In genomic region chr14:106831322-106831720, GRCh38 we compare ENCODE assay signal across 9 cellular contexts.
DNase-seq lines count a peak whose midpoint lies in the region; ATAC-seq, FAIRE-seq and TF ChIP-seq lines count a peak whose summit lies in the region.
"Had no signal": no experiment of that assay in that cellular context is flagged by ENCODE, and none has a peak within 500 bp of the region (broad histone marks: within the 10 kb centered on the region; RNA-seq: fewer than 3 reads in every experiment).

No MANE protein-coding gene starts in this region.

- no peak overlapping the region for H3K4me3 ChIP-seq in endodermal cell (ENCODE audit: low read length)

- H3K27me3 ChIP-seq in endodermal cell (ENCODE audit: control insufficient read depth, insufficient read depth, low read length, poor library complexity, severe bottlenecking), result no peaks in the 10 kb centered on the region

- TF ChIP-seq CTCF in endodermal cell (conservative IDR thresholded peaks at IDR 0.05), result no peak

- H3K36me3 Mint-ChIP-seq in endodermal cell (ENCODE audit: low read depth), result no peaks in the 10 kb centered on the region
- no peaks in the 10 kb centered on the region for H3K36me3 Mint-ChIP-seq in stimulated activated effector memory CD8-positive, alpha-beta T cell treated with anti-CD3 and anti-CD28 coated beads, Interleukin-12 subunit alpha, Interleukin-12 subunit beta, amount 100 ng/mL, for 72 hours

- no peak for FAIRE-seq in RCC 7860 (lab: Jason Lieb, UNC)

- H3K27me3 Mint-ChIP-seq in endodermal cell (ENCODE audit: insufficient read depth), result no peaks in the 10 kb centered on the region

- H3K9me3 ChIP-seq in endodermal cell (ENCODE audit: control insufficient read depth, low read length), result peaks cover 80% of the 10 kb centered on the region

- no peaks in the 10 kb centered on the region for H3K4me1 Mint-ChIP-seq in endodermal cell
- peaks cover 5% of the 10 kb centered on the region for H3K4me1 Mint-ChIP-seq in stimulated activated effector memory CD8-positive, alpha-beta T cell treated with anti-CD3 and anti-CD28 coated beads, Interleukin-12 subunit alpha, Interleukin-12 subunit beta, amount 100 ng/mL, for 72 hours
- H3K4me1 Mint-ChIP-seq: nephron had no signal

- ATAC-seq in GM18868 (IDR thresholded peaks at IDR 0.05; ENCODE audit: unreplicated experiment) (peak; percentile 64), HG03039 (IDR thresholded peaks at IDR 0.05; ENCODE audit: unreplicated experiment) (peak; percentile 58)
- ATAC-seq in stimulated activated effector memory CD8-positive, alpha-beta T cell treated with anti-CD3 and anti-CD28 coated beads, Interleukin-12 subunit alpha, Interleukin-12 subunit beta, amount 100 ng/mL, for 72 hours, result peak; percentile 71

- no peak overlapping the region for H3K27ac Mint-ChIP-seq in endodermal cell
- H3K27ac Mint-ChIP-seq in stimulated activated effector memory CD8-positive, alpha-beta T cell treated with anti-CD3 and anti-CD28 coated beads, Interleukin-12 subunit alpha, Interleukin-12 subunit beta, amount 100 ng/mL, for 72 hours, result no peak overlapping the region
- H3K27ac Mint-ChIP-seq: nephron had no signal

- no peak overlapping the region for H3K27ac ChIP-seq in endodermal cell (ENCODE audit: low read depth, low read length)

- DNase-seq in T-helper 9 cell (peak; percentile 35), endodermal cell (peak; percentile 59), NCI-H2107 (lab: John Stamatoyannopoulos, UW) (no peak), Kasumi-1 (lab: John Stamatoyannopoulos, UW) (no peak), RCC 7860 (ENCODE audit: low spot score) (no peak)
- peak; percentile 43 to 89 for DNase-seq in stimulated activated effector memory CD8-positive, alpha-beta T cell treated with anti-CD3 and anti-CD28 coated beads, Interleukin-12 subunit alpha, Interleukin-12 subunit beta, amount 100 ng/mL, for 72 hours (ENCODE audit: low spot score in 2 of 2)

- H3K4me3 Mint-ChIP-seq in endodermal cell, result no peak overlapping the region
- H3K4me3 Mint-ChIP-seq in stimulated activated effector memory CD8-positive, alpha-beta T cell treated with anti-CD3 and anti-CD28 coated beads, Interleukin-12 subunit alpha, Interleukin-12 subunit beta, amount 100 ng/mL, for 72 hours, result no peak overlapping the region
- H3K4me3 Mint-ChIP-seq: nephron had no signal

- WGBS in endodermal cell (ENCODE audit: insufficient coverage in 1 of 2, insufficient read length in 1 of 2), 2 experiments, result 81 to 85% methylated on average over 6 to 11 of the region's 11 CpGs

- peaks cover 82% of the 10 kb centered on the region for H3K9me3 Mint-ChIP-seq in endodermal cell
- no peaks in the 10 kb centered on the region for H3K9me3 Mint-ChIP-seq in stimulated activated effector memory CD8-positive, alpha-beta T cell treated with anti-CD3 and anti-CD28 coated beads, Interleukin-12 subunit alpha, Interleukin-12 subunit beta, amount 100 ng/mL, for 72 hours

- H3K36me3 ChIP-seq in endodermal cell (ENCODE audit: control insufficient read depth, insufficient read depth, low read length), result no peaks in the 10 kb centered on the region

- H3K9ac ChIP-seq in endodermal cell (ENCODE audit: extremely low read depth, low read length, poor library complexity, severe bottlenecking), result no peak overlapping the region

- H3K4me1 ChIP-seq in endodermal cell (ENCODE audit: control insufficient read depth, insufficient read depth, low read length), result no peaks in the 10 kb centered on the region

Comparison
In these comparisons a context has a peak if more than half of its experiments do, and no peak if none do; other contexts are left out.
1. DNase-seq: peak in T-helper 9 cell (single experiment), endodermal cell (single experiment) and stimulated activated effector memory CD8-positive, alpha-beta T cell treated with anti-CD3 and anti-CD28 coated beads, Interleukin-12 subunit alpha, Interleukin-12 subunit beta, amount 100 ng/mL, for 72 hours (2 of 2); none in NCI-H2107 (single experiment), Kasumi-1 (0 of 2) and RCC 7860 (single experiment).
2. Peak in every context shown above with its lines, with median percentiles within 50 percentile points of each other: ATAC-seq.